1 cellular context compared by ENCODE assay signal in the genomic region with DNA sequence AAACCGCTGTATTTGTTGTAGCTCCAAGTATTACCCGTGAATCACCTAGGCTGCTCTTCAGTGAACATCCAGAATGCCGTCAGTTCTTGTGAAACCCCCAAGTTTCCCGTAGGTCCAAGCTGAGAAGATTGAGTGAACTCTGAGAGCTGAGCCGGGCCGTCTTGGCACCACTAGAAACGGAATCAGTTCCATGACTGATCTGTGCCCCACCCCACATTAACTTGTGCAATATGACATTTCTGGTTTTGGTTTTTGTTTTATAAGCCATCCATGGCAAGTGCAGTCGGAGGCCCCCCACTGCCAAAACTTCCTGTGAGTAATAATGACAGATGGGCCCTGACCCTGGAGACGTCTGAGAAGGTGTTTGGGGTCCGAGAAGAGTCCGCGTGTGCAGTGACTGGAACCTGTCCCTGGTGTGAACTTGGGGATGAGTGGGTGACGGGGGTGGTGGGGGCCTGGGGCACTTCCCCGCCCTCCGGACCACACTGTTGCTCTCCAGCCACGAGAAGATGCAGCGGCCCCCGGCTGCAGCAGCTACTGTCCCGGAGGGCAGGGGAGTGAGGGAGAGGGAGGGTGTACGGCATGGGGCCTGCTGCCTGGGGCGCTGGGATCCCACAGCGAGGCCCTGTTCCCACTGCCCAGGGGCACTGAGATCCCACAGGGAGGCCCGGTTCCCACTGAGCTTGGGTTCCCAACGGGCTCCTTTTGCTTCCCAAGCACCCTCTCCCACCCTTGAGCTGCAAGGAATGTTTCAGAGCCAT.
TF ChIP-seq lines count a peak whose summit lies in the region.

No MANE protein-coding gene starts in this region.

TF ChIP-seq in GM12878, 131 proteins besides CTCF, POLR2A, EP300 and RAD21 (continued from another document):
- TF ChIP-seq, protein P1, sequence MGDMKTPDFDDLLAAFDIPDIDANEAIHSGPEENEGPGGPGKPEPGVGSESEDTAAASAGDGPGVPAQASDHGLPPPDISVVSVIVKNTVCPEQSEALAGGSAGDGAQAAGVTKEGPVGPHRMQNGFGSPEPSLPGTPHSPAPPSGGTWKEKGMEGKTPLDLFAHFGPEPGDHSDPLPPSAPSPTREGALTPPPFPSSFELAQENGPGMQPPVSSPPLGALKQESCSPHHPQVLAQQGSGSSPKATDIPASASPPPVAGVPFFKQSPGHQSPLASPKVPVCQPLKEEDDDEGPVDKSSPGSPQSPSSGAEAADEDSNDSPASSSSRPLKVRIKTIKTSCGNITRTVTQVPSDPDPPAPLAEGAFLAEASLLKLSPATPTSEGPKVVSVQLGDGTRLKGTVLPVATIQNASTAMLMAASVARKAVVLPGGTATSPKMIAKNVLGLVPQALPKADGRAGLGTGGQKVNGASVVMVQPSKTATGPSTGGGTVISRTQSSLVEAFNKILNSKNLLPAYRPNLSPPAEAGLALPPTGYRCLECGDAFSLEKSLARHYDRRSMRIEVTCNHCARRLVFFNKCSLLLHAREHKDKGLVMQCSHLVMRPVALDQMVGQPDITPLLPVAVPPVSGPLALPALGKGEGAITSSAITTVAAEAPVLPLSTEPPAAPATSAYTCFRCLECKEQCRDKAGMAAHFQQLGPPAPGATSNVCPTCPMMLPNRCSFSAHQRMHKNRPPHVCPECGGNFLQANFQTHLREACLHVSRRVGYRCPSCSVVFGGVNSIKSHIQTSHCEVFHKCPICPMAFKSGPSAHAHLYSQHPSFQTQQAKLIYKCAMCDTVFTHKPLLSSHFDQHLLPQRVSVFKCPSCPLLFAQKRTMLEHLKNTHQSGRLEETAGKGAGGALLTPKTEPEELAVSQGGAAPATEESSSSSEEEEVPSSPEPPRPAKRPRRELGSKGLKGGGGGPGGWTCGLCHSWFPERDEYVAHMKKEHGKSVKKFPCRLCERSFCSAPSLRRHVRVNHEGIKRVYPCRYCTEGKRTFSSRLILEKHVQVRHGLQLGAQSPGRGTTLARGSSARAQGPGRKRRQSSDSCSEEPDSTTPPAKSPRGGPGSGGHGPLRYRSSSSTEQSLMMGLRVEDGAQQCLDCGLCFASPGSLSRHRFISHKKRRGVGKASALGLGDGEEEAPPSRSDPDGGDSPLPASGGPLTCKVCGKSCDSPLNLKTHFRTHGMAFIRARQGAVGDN (IDR thresholded peaks at IDR 0.05): no peak
- 0 out of 2 replicates have a peak, but pooled peaks have one; percentile 43 for TF ChIP-seq JUNB (IDR thresholded peaks at IDR 0.05)
- peak; percentile 62 for TF ChIP-seq RUNX3 (IDR thresholded peaks at IDR 0.05; ENCODE audit: low read length)
- TF ChIP-seq CREB1 (IDR thresholded peaks at IDR 0.05; ENCODE audit: low read depth): 0 out of 2 replicates have a peak, but pooled peaks have one; percentile 28
- TF ChIP-seq PAX5 (IDR thresholded peaks at IDR 0.05; ENCODE audit: borderline replicate concordance, low read depth, low read length): peak; percentile 46; the same call in 1 of the 2 replicates
- TF ChIP-seq EED (IDR thresholded peaks at IDR 0.05; ENCODE audit: low read depth): 0 out of 2 replicates have a peak, but pooled peaks have one; percentile 21
- TF ChIP-seq SMAD1 (IDR thresholded peaks at IDR 0.05; ENCODE audit: low read depth, partially characterized antibody): no peak
- no peak for TF ChIP-seq DPF2 (IDR thresholded peaks at IDR 0.05)
